Comparison of ENCODE assay signal across 13 cellular contexts in the genomic region with DNA sequence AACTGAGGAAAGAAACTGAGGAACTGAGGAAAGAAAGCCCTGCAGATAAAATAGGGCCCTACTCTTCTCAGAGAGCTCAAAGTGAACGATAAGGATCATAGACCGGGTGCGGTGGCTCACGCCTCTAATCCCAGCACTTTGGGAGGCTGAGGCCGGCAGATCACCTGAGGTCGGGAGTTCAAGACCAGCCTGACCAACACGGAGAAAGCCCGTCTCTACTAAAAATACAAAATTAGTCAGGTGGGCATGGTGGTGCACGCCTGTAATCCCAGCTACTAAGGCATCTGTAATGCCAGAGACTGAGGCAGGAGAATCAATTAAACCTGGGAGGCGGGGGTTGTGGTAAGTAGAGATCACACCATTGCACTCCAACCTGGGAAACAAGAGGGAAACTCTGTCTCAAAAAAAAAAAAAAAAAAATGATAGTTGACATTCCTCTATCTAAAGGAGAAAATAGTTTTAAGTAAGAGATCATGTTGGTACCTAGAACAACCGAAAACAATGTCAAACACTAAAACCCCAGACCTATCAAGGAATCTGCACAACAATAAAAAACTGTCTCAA. TPM values are rescaled to one million over a fixed set of nuclear protein-coding genes. Genes with fewer than 3 reads are reported as not detected.
DNase-seq lines count a peak whose midpoint lies in the region; TF ChIP-seq lines count a peak whose summit lies in the region.
"Had no signal": no experiment of that assay in that cellular context is flagged by ENCODE, and none has a peak within 500 bp of the region (broad histone marks: within the 10 kb centered on the region; RNA-seq: fewer than 3 reads in every experiment).

No MANE protein-coding gene starts in this region.

- no peaks in the 10 kb centered on the region for H3K36me3 ChIP-seq in ES-I3 (ENCODE audit: insufficient read depth, low read length)
- no peaks in the 10 kb centered on the region for H3K36me3 ChIP-seq in MM.1S (replicated peaks; ENCODE audit: insufficient read depth, low read length)
- peaks cover 0 to 3% of the 10 kb centered on the region in 2 donors for H3K36me3 ChIP-seq in duodenal mucosa (ENCODE audit: control insufficient read depth in 1 of 2, insufficient read depth in 2 of 2, low read length in 2 of 2)
- H3K36me3 ChIP-seq in prostate gland: no peaks in the 10 kb centered on the region
- H3K36me3 ChIP-seq: pancreas had no signal

- H3K27me3 Mint-ChIP-seq in nephron progenitor cell (ENCODE audit: low read depth, poor library complexity): peaks cover 3% of the 10 kb centered on the region

- H3K79me2 ChIP-seq in MM.1S (ENCODE audit: low read length): peaks cover 59% of the 10 kb centered on the region

- H3K9me3 Mint-ChIP-seq in nephron progenitor cell: no peaks in the 10 kb centered on the region

- H3K9me3 ChIP-seq in ES-I3 (ENCODE audit: control insufficient read depth, insufficient read depth, low read length) (no peaks in the 10 kb centered on the region), MM.1S (replicated peaks; ENCODE audit: insufficient read depth, low read length) (no peaks in the 10 kb centered on the region), duodenal mucosa (ENCODE audit: control insufficient read depth in 1 of 2, low read length in 2 of 2) (no peaks in the 10 kb centered on the region), prostate gland (no peaks in the 10 kb centered on the region)
- H3K9me3 ChIP-seq: pancreas had no signal

- H3K4me2 ChIP-seq in MM.1S (ENCODE audit: low read depth, low read length): peak overlapping the region; percentile 94

- TF ChIP-seq CTCF in MM.1S (IDR thresholded peaks at IDR 0.05; ENCODE audit: low read length): no peak
- no peak for TF ChIP-seq CTCF in nephron progenitor cell (IDR thresholded peaks at IDR 0.05)
- TF ChIP-seq CTCF in prostate gland (IDR thresholded peaks at IDR 0.05): no peak

- H3K27ac ChIP-seq in MM.1S (ENCODE audit: low read length) (no peak overlapping the region), duodenal mucosa (ENCODE audit: low read depth, low read length) (no peak overlapping the region), prostate gland (no peak overlapping the region)
- H3K27ac ChIP-seq: pancreas had no signal

- H4K20me1 ChIP-seq in MM.1S (ENCODE audit: insufficient read depth, low read length): peaks cover 32% of the 10 kb centered on the region

- H3K4me3 ChIP-seq in MM.1S (ENCODE audit: low read length) (no peak overlapping the region), duodenal mucosa (ENCODE audit: low read depth in 1 of 2, low read length in 2 of 2) (peak overlapping the region; percentile 60 to 93), prostate gland (no peak overlapping the region)

- no peaks in the 10 kb centered on the region for H3K9me2 ChIP-seq in MM.1S (replicated peaks; ENCODE audit: insufficient read depth, low read length)

- no peak for DNase-seq in MM.1S
- no peak for DNase-seq in nephron progenitor cell
- DNase-seq in NCI-H510A (lab: John Stamatoyannopoulos, UW): no peak
- DNase-seq in head of caudate nucleus: no peak
- DNase-seq in prostate gland (ENCODE audit: low spot score): no peak
- DNase-seq in epidermal melanocyte (ENCODE audit: insufficient read length, low spot score): no peak
- DNase-seq: amygdala, foreskin fibroblast, KG1, NCI-H526, pancreas had no signal

- peak overlapping the region; percentile 95; the same call in 1 of the 2 replicates for H3K9ac ChIP-seq in ES-I3 (ENCODE audit: low read depth, low read length)
- no peak overlapping the region for H3K9ac ChIP-seq in MM.1S (ENCODE audit: low read length)
- H3K9ac ChIP-seq in duodenal mucosa (ENCODE audit: low read depth in 1 of 2, low read length in 2 of 2): peak overlapping the region; percentile 10 to 38

- intact Hi-C loops in head of caudate nucleus (cut with DNase I) (no loop called here), prostate gland (cut with DNase I) (loop anchor here (5.0 kb wide), 1 partner anchor 181 kb away; no protein-coding TSS in a partner anchor)

- peak overlapping the region; percentile 98 for H3K4me3 Mint-ChIP-seq in nephron progenitor cell

- H3K4me1 Mint-ChIP-seq in nephron progenitor cell: peaks cover 29% of the 10 kb centered on the region

- H3K27me3 ChIP-seq in MM.1S (replicated peaks; ENCODE audit: insufficient read depth, low read length) (peaks cover 13% of the 10 kb centered on the region), duodenal mucosa (ENCODE audit: control insufficient read depth in 1 of 2, insufficient read depth in 2 of 2, low read length in 2 of 2) (no peaks in the 10 kb centered on the region), prostate gland (replicated peaks; ENCODE audit: insufficient read depth) (no peaks in the 10 kb centered on the region)
- H3K27me3 ChIP-seq: pancreas had no signal

- no peak for TF ChIP-seq POLR2A in prostate gland (IDR thresholded peaks at IDR 0.05)

- no peak overlapping the region for H2AFZ ChIP-seq in MM.1S (ENCODE audit: low read length)

- no peak overlapping the region for H3K27ac Mint-ChIP-seq in nephron progenitor cell

- peaks cover 7% of the 10 kb centered on the region for H3K36me3 Mint-ChIP-seq in nephron progenitor cell (ENCODE audit: low read depth)

- H3K4me1 ChIP-seq in ES-I3 (ENCODE audit: insufficient read depth, low read length) (no peaks in the 10 kb centered on the region), MM.1S (ENCODE audit: low read length) (peaks cover 11% of the 10 kb centered on the region; the same call in 1 of the 2 replicates), duodenal mucosa (ENCODE audit: control insufficient read depth in 1 of 2, insufficient read depth in 2 of 2, low read length in 2 of 2) (peaks cover 21 to 24% of the 10 kb centered on the region in 2 donors), prostate gland (replicated peaks) (no peaks in the 10 kb centered on the region)

- peaks cover 29% of the 10 kb centered on the region for H3F3A ChIP-seq in MM.1S (ENCODE audit: insufficient read depth, low read length)

- 73% methylated on average over 11 of the region's 11 CpGs for WGBS in prostate gland

RNA-seq across cellular contexts. Expression of a gene that starts 2.5 kb away (rescaled TPM):
- total RNA-seq in prostate gland: 100 to 1,000 TPM in 1 of 2 donors, 10 to 100 TPM in 1; 69.0 to 108 TPM

Comparison
In these comparisons a context has a peak if more than half of its experiments do, and no peak if none do; other contexts are left out.
1. H3K4me3 ChIP-seq: peak in duodenal mucosa (2 of 2); none in MM.1S (single experiment) and prostate gland (0 of 2).